In the genomic region with DNA sequence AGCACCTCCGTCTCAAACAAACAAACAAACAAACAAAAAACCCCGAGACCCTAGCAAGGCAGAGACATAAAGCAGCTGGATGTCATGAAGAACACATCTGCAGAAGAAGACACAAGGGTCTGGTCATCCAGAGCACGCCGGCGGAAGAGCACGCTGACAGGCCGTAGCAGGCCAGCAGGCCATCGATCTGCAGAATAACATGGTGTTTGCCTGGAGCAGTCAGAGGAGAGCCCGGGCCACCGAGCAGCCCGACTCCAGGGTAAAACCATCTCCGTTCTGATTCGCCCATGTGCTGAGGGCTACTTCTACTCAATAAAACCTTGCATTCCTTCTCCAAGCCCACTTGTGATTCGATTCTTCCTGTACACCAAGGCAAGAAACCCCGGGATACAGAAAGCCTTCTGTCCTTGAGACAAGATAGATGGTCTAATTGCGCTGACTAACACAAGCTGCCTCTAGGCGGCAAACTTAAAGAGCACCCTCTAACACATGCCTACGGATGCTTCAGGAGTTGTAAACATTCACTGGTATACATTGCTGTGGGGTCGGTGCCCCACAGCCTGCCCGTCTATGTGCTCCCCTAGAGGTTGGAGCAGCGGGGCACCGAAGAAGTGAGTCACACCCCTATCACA, we compare ENCODE assay signal across 22 cellular contexts.
"Had no signal": no experiment of that assay in that cellular context is flagged by ENCODE, and none has a peak within 500 bp of the region (broad histone marks: within the 10 kb centered on the region; RNA-seq: fewer than 3 reads in every experiment).

No MANE protein-coding gene starts in this region.

- H3K9me3 ChIP-seq: ascending aorta, gastroesophageal sphincter, thoracic aorta, upper lobe of left lung had no signal

- H3K4me3 ChIP-seq: ascending aorta, dorsolateral prefrontal cortex, gastroesophageal sphincter, lung, thoracic aorta, upper lobe of left lung had no signal

- H3K36me3 ChIP-seq: ascending aorta, brain microvascular endothelial cell, gastroesophageal sphincter, thoracic aorta, upper lobe of left lung had no signal

- H3K27me3 ChIP-seq: ascending aorta, brain microvascular endothelial cell, dorsolateral prefrontal cortex, gastroesophageal sphincter, upper lobe of left lung had no signal

- H3K27ac ChIP-seq: ascending aorta, brain microvascular endothelial cell, dorsolateral prefrontal cortex, gastroesophageal sphincter, thoracic aorta, upper lobe of left lung had no signal

- H3K4me1 ChIP-seq: ascending aorta, gastroesophageal sphincter, upper lobe of left lung had no signal

- DNase-seq: activated B cell treated with CpG ODN at 0.5 μM for 24 hours; activated CD4-positive, alpha-beta T cell treated with anti-CD3 and anti-CD28 coated beads for 36 hours; activated CD4-positive, alpha-beta T cell treated with anti-CD3 and anti-CD28 coated beads, Interleukin-2, amount 50 U/mL, for 4 hours; activated CD8-positive, alpha-beta memory T cell treated with anti-CD3 and anti-CD28 coated beads for 24 hours; activated CD8-positive, alpha-beta memory T cell treated with anti-CD3 and anti-CD28 coated beads, Interleukin-2, amount 50 U/mL, for 4 hours; activated T-cell treated with anti-CD3 and anti-CD28 coated beads, Interleukin-2, amount 50 U/mL, for 24 hours; brain microvascular endothelial cell; caudate nucleus; dorsolateral prefrontal cortex; effector memory CD8-positive, alpha-beta T cell; head of caudate nucleus; hypothalamus; naive thymus-derived CD8-positive, alpha-beta T cell; retina; stimulated activated CD4-positive, alpha-beta T cell treated with anti-CD3 and anti-CD28 coated beads, Interleukin-4, amount 100 ng/mL, for 1 hour; stimulated activated naive CD4-positive, alpha-beta T cell; T-helper 1 cell had no signal
